ENCODE assay signal across 29 cellular contexts in the genomic region with DNA sequence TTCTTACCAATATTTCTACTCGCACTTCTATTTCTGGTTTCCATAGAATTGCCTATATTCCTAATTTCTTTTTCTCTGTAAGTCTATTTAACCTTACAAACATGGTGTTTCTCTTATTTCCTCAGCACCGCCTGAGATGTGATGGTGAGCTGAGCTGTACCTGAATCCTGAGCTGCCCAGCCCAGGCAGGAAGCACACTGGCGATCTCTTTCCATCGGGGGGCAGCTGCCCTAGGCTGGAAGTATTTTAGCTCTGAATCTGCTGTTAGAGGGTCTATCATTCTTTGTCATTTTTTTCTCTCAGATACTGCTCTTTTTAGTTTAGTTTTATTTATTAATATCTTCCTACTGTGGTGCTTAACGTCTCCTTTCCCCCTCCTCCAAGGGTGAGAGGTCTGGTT.
"Had no signal": no experiment of that assay in that cellular context is flagged by ENCODE, and none has a peak within 500 bp of the region (broad histone marks: within the 10 kb centered on the region; RNA-seq: fewer than 3 reads in every experiment).

No MANE protein-coding gene starts in this region.

- DNase-seq: colonic mucosa; effector CD8-positive, alpha-beta T cell; foreskin keratinocyte; heart left ventricle; kidney; naive thymus-derived CD4-positive, alpha-beta T cell; nucleus accumbens; stimulated activated CD4-positive, alpha-beta T cell treated with anti-CD3 and anti-CD28 coated beads, Interleukin-12 subunit alpha, Interleukin-12 subunit beta, amount 100 ng/mL, for 4 hours; stimulated activated CD4-positive, alpha-beta T cell treated with anti-CD3 and anti-CD28 coated beads, Interleukin-1b, Interleukin-23, amount 100 ng/mL, for 48 hours; stimulated activated CD4-positive, alpha-beta T cell treated with anti-CD3 and anti-CD28 coated beads, Interleukin-4, amount 100 ng/mL, for 1 hour; stimulated activated CD8-positive, alpha-beta memory T cell treated with anti-CD3 and anti-CD28 coated beads, Interleukin-4, amount 100 ng/mL, for 48 hours; stimulated activated naive CD4-positive, alpha-beta T cell; stimulated activated naive CD8-positive, alpha-beta T cell treated with anti-CD3 and anti-CD28 coated beads, Interleukin-15, amount 100 ng/mL, for 72 hours; trophoblast cell had no signal

- H3K4me3 Mint-ChIP-seq: dendritic cell treated with granulocyte-macrophage colony-stimulating factor and Interleukin-4, amounts not matched to agents 40 ng/mL and 50 ng/mL, for 4 days; memory B cell; mesothelial cell of epicardium; naive thymus-derived CD4-positive, alpha-beta T cell; nephron; stimulated activated naive CD8-positive, alpha-beta T cell treated with anti-CD3 and anti-CD28 coated beads, Interleukin-15, amount 100 ng/mL, for 72 hours had no signal

- H3K4me1 ChIP-seq: colonic mucosa, esophagus muscularis mucosa, gastroesophageal sphincter, heart left ventricle, prostate gland, right atrium auricular region, suprapubic skin, vagina had no signal

- H3K4me2 ChIP-seq: hepatocyte, smooth muscle cell had no signal

- H3K27me3 ChIP-seq: colonic mucosa, esophagus muscularis mucosa, foreskin keratinocyte, gastroesophageal sphincter, heart left ventricle, hepatocyte, right atrium auricular region, suprapubic skin, vagina had no signal

- H3K27ac Mint-ChIP-seq: dendritic cell treated with granulocyte-macrophage colony-stimulating factor and Interleukin-4, amounts not matched to agents 40 ng/mL and 50 ng/mL, for 4 days; memory B cell; mesothelial cell of epicardium; naive thymus-derived CD4-positive, alpha-beta T cell; nephron; stimulated activated naive CD8-positive, alpha-beta T cell treated with anti-CD3 and anti-CD28 coated beads, Interleukin-15, amount 100 ng/mL, for 72 hours had no signal

- H3K36me3 ChIP-seq: colonic mucosa, esophagus muscularis mucosa, gastroesophageal sphincter, heart left ventricle, prostate gland, right atrium auricular region, suprapubic skin, vagina had no signal

- H3K36me3 Mint-ChIP-seq: mesothelial cell of epicardium had no signal

- H3K9me3 ChIP-seq: colonic mucosa, esophagus muscularis mucosa, gastroesophageal sphincter, prostate gland, right atrium auricular region, suprapubic skin, vagina had no signal

- H3K4me1 Mint-ChIP-seq: memory B cell; mesothelial cell of epicardium; naive thymus-derived CD4-positive, alpha-beta T cell; nephron; stimulated activated naive CD8-positive, alpha-beta T cell treated with anti-CD3 and anti-CD28 coated beads, Interleukin-15, amount 100 ng/mL, for 72 hours had no signal

- H3K27me3 Mint-ChIP-seq: dendritic cell treated with granulocyte-macrophage colony-stimulating factor and Interleukin-4, amounts not matched to agents 40 ng/mL and 50 ng/mL, for 4 days had no signal

- H2AFZ ChIP-seq: hepatocyte had no signal

- H3K4me3 ChIP-seq: colonic mucosa, esophagus muscularis mucosa, gastroesophageal sphincter, heart left ventricle, hepatocyte, lung, prostate gland, right atrium auricular region, smooth muscle cell, suprapubic skin, vagina had no signal

- ATAC-seq: foreskin keratinocyte; gastroesophageal sphincter; heart left ventricle; left lobe of liver; naive thymus-derived CD4-positive, alpha-beta T cell; sciatic nerve; stimulated activated naive CD8-positive, alpha-beta T cell treated with anti-CD3 and anti-CD28 coated beads, Interleukin-15, amount 100 ng/mL, for 72 hours had no signal

- H3K79me2 ChIP-seq: hepatocyte had no signal

- H3K27ac ChIP-seq: colonic mucosa, esophagus muscularis mucosa, foreskin keratinocyte, gastroesophageal sphincter, heart left ventricle, hepatocyte, prostate gland, right atrium auricular region, suprapubic skin, vagina had no signal
